In genomic region chr10:75166623-75166972, GRCh38 we compare ENCODE assay signal across 11 cellular contexts. TPM values are rescaled to one million over a fixed set of nuclear protein-coding genes. Genes with fewer than 3 reads are reported as not detected.
DNase-seq lines count a peak whose midpoint lies in the region; ATAC-seq and TF ChIP-seq lines count a peak whose summit lies in the region.
"Had no signal": no experiment of that assay in that cellular context is flagged by ENCODE, and none has a peak within 500 bp of the region (broad histone marks: within the 10 kb centered on the region; RNA-seq: fewer than 3 reads in every experiment).

No MANE protein-coding gene starts in this region.

- H3K27me3 ChIP-seq in lower lobe of right lung (ENCODE audit: low read depth): no peaks in the 10 kb centered on the region
- H3K27me3 ChIP-seq: dorsolateral prefrontal cortex had no signal

- peaks cover 26% of the 10 kb centered on the region for H3K4me1 Mint-ChIP-seq in activated CD4-positive, alpha-beta T cell treated with anti-CD3 and anti-CD28 coated beads, Interleukin-2, amount 10 ng/mL, durations not matched to agents 24 days and 14 days
- peaks cover 28 to 32% of the 10 kb centered on the region in 2 donors for H3K4me1 Mint-ChIP-seq in natural killer cell

- no peak overlapping the region for H3K4me3 ChIP-seq in lower lobe of right lung
- H3K4me3 ChIP-seq: dorsolateral prefrontal cortex had no signal

- no peaks in the 10 kb centered on the region for H3K9me3 ChIP-seq in lower lobe of right lung

- intact Hi-C loops in activated CD4-positive, alpha-beta T cell treated with anti-CD3 and anti-CD28 coated beads, Interleukin-2, amount 10 ng/mL, durations not matched to agents 24 days and 14 days (cut with micrococcal nuclease): loop anchor here (2.0 kb wide), 1 partner anchor 28 kb away; no protein-coding TSS in a partner anchor
- intact Hi-C loops in natural killer cell (cut with micrococcal nuclease) (no loop called here), lower lobe of right lung (cut with DNase I) (no loop called here)

- no peak for TF ChIP-seq CTCF in natural killer cell (IDR thresholded peaks at IDR 0.05)
- no peak for TF ChIP-seq CTCF in lower lobe of right lung (IDR thresholded peaks at IDR 0.05)

- H3K27me3 Mint-ChIP-seq in activated CD4-positive, alpha-beta T cell treated with anti-CD3 and anti-CD28 coated beads, Interleukin-2, amount 10 ng/mL, durations not matched to agents 24 days and 14 days: no peaks in the 10 kb centered on the region
- H3K27me3 Mint-ChIP-seq in natural killer cell (ENCODE audit: low read depth in 2 of 2): no peaks in the 10 kb centered on the region

- peaks cover 41% of the 10 kb centered on the region for H3K36me3 ChIP-seq in lower lobe of right lung

- H3K9me3 Mint-ChIP-seq in activated CD4-positive, alpha-beta T cell treated with anti-CD3 and anti-CD28 coated beads, Interleukin-2, amount 10 ng/mL, durations not matched to agents 24 days and 14 days: no peaks in the 10 kb centered on the region
- no peaks in the 10 kb centered on the region for H3K9me3 Mint-ChIP-seq in natural killer cell

- peak; percentile 27 for ATAC-seq in GM21619 (IDR thresholded peaks at IDR 0.05; ENCODE audit: unreplicated experiment)
- ATAC-seq in HG03565 (IDR thresholded peaks at IDR 0.05; ENCODE audit: unreplicated experiment): peak; percentile 14
- peak; percentile 27 to 53 (median 40) for ATAC-seq in natural killer cell
- ATAC-seq in lower lobe of right lung: no peak

- peaks cover 26% of the 10 kb centered on the region for H3K36me3 Mint-ChIP-seq in activated CD4-positive, alpha-beta T cell treated with anti-CD3 and anti-CD28 coated beads, Interleukin-2, amount 10 ng/mL, durations not matched to agents 24 days and 14 days (ENCODE audit: low read depth)
- H3K36me3 Mint-ChIP-seq in natural killer cell: no peaks in the 10 kb centered on the region

- no peak for DNase-seq in activated CD4-positive, alpha-beta T cell treated with anti-CD3 and anti-CD28 coated beads, Interleukin-2, amount 10 ng/mL, durations not matched to agents 24 days and 14 days
- no peak for DNase-seq in activated CD4-positive, alpha-beta T cell treated with anti-CD3 and anti-CD28 coated beads, Interleukin-2, amount 50 U/mL, for 4 hours
- DNase-seq in natural killer cell: no peak
- no peak for DNase-seq in DMS 273 (lab: John Stamatoyannopoulos, UW; ENCODE audit: unreplicated experiment)
- DNase-seq in EL: no peak
- DNase-seq in lower lobe of right lung: no peak
- DNase-seq: dorsolateral prefrontal cortex; NCI-H1436 treated with DMSO at 0.1 percent for 48 hours; stimulated activated CD4-positive, alpha-beta T cell treated with anti-CD3 and anti-CD28 coated beads, Interleukin-2, amount 100 ng/mL, for 48 hours had no signal

- no peak overlapping the region for H3K27ac ChIP-seq in lower lobe of right lung

- peak overlapping the region; percentile 91 for H3K27ac Mint-ChIP-seq in activated CD4-positive, alpha-beta T cell treated with anti-CD3 and anti-CD28 coated beads, Interleukin-2, amount 10 ng/mL, durations not matched to agents 24 days and 14 days
- H3K27ac Mint-ChIP-seq in natural killer cell: peak overlapping the region; percentile 80

- H3K4me1 ChIP-seq in lower lobe of right lung: peaks cover 16% of the 10 kb centered on the region

- H3K4me3 Mint-ChIP-seq in activated CD4-positive, alpha-beta T cell treated with anti-CD3 and anti-CD28 coated beads, Interleukin-2, amount 10 ng/mL, durations not matched to agents 24 days and 14 days: peak overlapping the region; percentile 82
- H3K4me3 Mint-ChIP-seq in natural killer cell: peak overlapping the region; percentile 83

RNA-seq across cellular contexts. Expression of gene VDAC2, which starts 44.0 kb away (rescaled TPM):
- 245 and 249 TPM in 2 replicates for total RNA-seq in activated CD4-positive, alpha-beta T cell treated with anti-CD3 and anti-CD28 coated beads, Interleukin-2, amount 10 ng/mL, durations not matched to agents 24 days and 14 days
- 100 to 1,000 TPM; 110 to 124 (median 117) TPM for total RNA-seq in natural killer cell
- total RNA-seq in lower lobe of right lung: 120 TPM

RNA-seq across cellular contexts. Expression of gene SAMD8, which starts 55.1 kb away (rescaled TPM):
- 17.7 and 17.9 TPM in 2 replicates for total RNA-seq in activated CD4-positive, alpha-beta T cell treated with anti-CD3 and anti-CD28 coated beads, Interleukin-2, amount 10 ng/mL, durations not matched to agents 24 days and 14 days
- total RNA-seq in natural killer cell (10 to 100 TPM; 26.6 to 30.9 (median 29.6) TPM), lower lobe of right lung (21.7 TPM)

Comparison
In these comparisons a context has a peak if more than half of its experiments do, and no peak if none do; other contexts are left out.
1. ATAC-seq: peak in GM21619 (single experiment), HG03565 (single experiment) and natural killer cell (3 of 3); none in lower lobe of right lung (0 of 2).